23 cellular contexts compared by ENCODE assay signal in genomic region chr17:66172706-66173223, GRCh38. TPM values are rescaled to one million over a fixed set of nuclear protein-coding genes. Genes with fewer than 3 reads are reported as not detected.
"Had no signal": no experiment of that assay in that cellular context is flagged by ENCODE, and none has a peak within 500 bp of the region (broad histone marks: within the 10 kb centered on the region; RNA-seq: fewer than 3 reads in every experiment).

No MANE protein-coding gene starts in this region.

- FAIRE-seq: astrocyte, TTC549 had no signal

- DNase-seq: activated CD4-positive, alpha-beta T cell treated with anti-CD3 and anti-CD28 coated beads, Interleukin-2, amount 50 U/mL, for 4 hours; activated gamma-delta T cell; adrenal gland; foreskin keratinocyte; mesenchymal stem cell; mucosa of descending colon; naive B cell; stimulated activated CD4-positive, alpha-beta T cell treated with anti-CD3 and anti-CD28 coated beads, Interleukin-4, amount 100 ng/mL, for 1 hour; testis; upper lobe of left lung had no signal

- ATAC-seq: activated naive CD4-positive, alpha-beta T cell treated with anti-CD3 and anti-CD28 coated beads, Interleukin-2, amount 50 U/mL, for 72 hours; foreskin keratinocyte; left lobe of liver; mucosa of descending colon; sciatic nerve had no signal

RNA-seq across cellular contexts. Expression of gene APOH, which starts 56.5 kb away (rescaled TPM):
- total RNA-seq: activated CD8-positive, alpha-beta memory T cell treated with anti-CD3 and anti-CD28 coated beads for 36 hours; activated naive CD4-positive, alpha-beta T cell treated with anti-CD3 and anti-CD28 coated beads, Interleukin-2, amount 50 U/mL, for 72 hours; astrocyte; breast epithelium; epithelial cell of proximal tubule; fibroblast of lung; foreskin keratinocyte; osteocyte; pulmonary artery endothelial cell; sciatic nerve; smooth muscle cell; T-helper 2 cell treated with Interferon-gamma antibody and Interleukin-4, amounts not matched to agents 100 ng/mL and 5 ng/mL, for 36 hours had no signal
